ENCODE assay signal across 8 cellular contexts in genomic region chr12:129074379-129074778, GRCh38.
"Had no signal": no experiment of that assay in that cellular context is flagged by ENCODE, and none has a peak within 500 bp of the region (broad histone marks: within the 10 kb centered on the region; RNA-seq: fewer than 3 reads in every experiment).

No MANE protein-coding gene starts in this region.

- H3K9me3 Mint-ChIP-seq: H9 had no signal

- H3K4me3 Mint-ChIP-seq: GM23338, H9, HFFc6 had no signal

- H3K4me1 Mint-ChIP-seq: GM23338 had no signal

- DNase-seq: GM23248, GOT3, H7, H9, HCEC 1CT, HFFc6 had no signal

- H3K27ac Mint-ChIP-seq: GM23338, H9, HFFc6 had no signal

- ATAC-seq: GM23338, HCT116 had no signal
